In genomic region chr9:107491081-107492053, GRCh38 we compare ENCODE assay signal across 9 cellular contexts. TPM values are rescaled to one million over a fixed set of nuclear protein-coding genes. Genes with fewer than 3 reads are reported as not detected.
DNase-seq lines count a peak whose midpoint lies in the region; ATAC-seq and TF ChIP-seq lines count a peak whose summit lies in the region.
"Had no signal": no experiment of that assay in that cellular context is flagged by ENCODE, and none has a peak within 500 bp of the region (broad histone marks: within the 10 kb centered on the region; RNA-seq: fewer than 3 reads in every experiment).

No MANE protein-coding gene starts in this region.

- H3K27ac ChIP-seq in SK-N-MC (no peak overlapping the region), neural cell (ENCODE audit: low read length) (no peak overlapping the region)
- H3K27ac ChIP-seq: SJSA1 had no signal

- TF ChIP-seq CTCF in AG10803 (conservative IDR thresholded peaks at IDR 0.05; ENCODE audit: low read length) (no peak), foreskin fibroblast (IDR thresholded peaks at IDR 0.05; ENCODE audit: low read depth, low read length) (no peak), neural cell (IDR thresholded peaks at IDR 0.05; ENCODE audit: poor library complexity, severe bottlenecking) (no peak), GM10266 (IDR thresholded peaks at IDR 0.05; ENCODE audit: control insufficient read depth, insufficient read depth, low read depth, missing control alignments) (no peak), GM13977 (IDR thresholded peaks at IDR 0.05; ENCODE audit: extremely low read depth, insufficient read depth, missing control alignments) (no peak)

- no peaks in the 10 kb centered on the region for H3K9me2 ChIP-seq in neural cell (ENCODE audit: insufficient read depth, low read length)

- no peak for TF ChIP-seq RAD21 in neural cell (conservative IDR thresholded peaks at IDR 0.05)

- no peaks in the 10 kb centered on the region for H3F3A ChIP-seq in neural cell (ENCODE audit: insufficient read depth, low read length, poor library complexity, severe bottlenecking)

- H3K27me3 ChIP-seq in neural cell (ENCODE audit: insufficient read depth, low read depth, low read length) = peaks cover 57% of the 10 kb centered on the region
- H3K27me3 ChIP-seq: SJSA1 had no signal

- ATAC-seq in HG02623 (IDR thresholded peaks at IDR 0.05; ENCODE audit: unreplicated experiment) = no peak

- no peaks in the 10 kb centered on the region for H3K9me3 ChIP-seq in SK-N-MC (ENCODE audit: low read depth, low read length)
- H3K9me3 ChIP-seq in neural cell (ENCODE audit: low read length) = no peaks in the 10 kb centered on the region
- H3K9me3 ChIP-seq: SJSA1 had no signal

- H3K36me3 ChIP-seq in SK-N-MC (ENCODE audit: insufficient read depth, low read length) (no peaks in the 10 kb centered on the region), neural cell (ENCODE audit: insufficient read depth, low read length) (no peaks in the 10 kb centered on the region)
- H3K36me3 ChIP-seq: SJSA1 had no signal

- peak overlapping the region; percentile 13 for H3K4me3 ChIP-seq in AG10803 (ENCODE audit: low read length)
- H3K4me3 ChIP-seq in SK-N-MC = peak overlapping the region; percentile 43; the same call in 1 of the 2 replicates
- peak overlapping the region; percentile 59 to 72 for H3K4me3 ChIP-seq in foreskin fibroblast (ENCODE audit: low read depth in 1 of 2, low read length in 2 of 2)
- peak overlapping the region; percentile 83 for H3K4me3 ChIP-seq in neural cell (ENCODE audit: low read length)

- H4K20me1 ChIP-seq in neural cell (ENCODE audit: insufficient read depth) = no peaks in the 10 kb centered on the region

- DNase-seq in AG10803 (ENCODE audit: low read depth) (no peak), SK-N-MC (ENCODE audit: low read depth, low spot score) (no peak), foreskin fibroblast (peak in 1 of 2 donors; percentile 13), GM10266 (ENCODE audit: extremely low spot score) (no peak), GM13977 (ENCODE audit: low spot score) (no peak), hippocampal formation (lab: John Stamatoyannopoulos, UW) (no peak)

- no peaks in the 10 kb centered on the region for H3K79me2 ChIP-seq in neural cell (replicated peaks; ENCODE audit: insufficient read depth, low read length)

- no peak for TF ChIP-seq EP300 in neural cell (conservative IDR thresholded peaks at IDR 0.05; ENCODE audit: poor library complexity, severe bottlenecking)

- no peak overlapping the region for H2AFZ ChIP-seq in neural cell (ENCODE audit: low read depth, low read length)

- in situ Hi-C loops in GM13977 (cut with MboI; ENCODE audit: low pct_unique_long_range_greater_than_20kb, low sequenced_read_pairs, unreplicated experiment) = no loop called here

- H3K9ac ChIP-seq in SK-N-MC (ENCODE audit: insufficient read length) = no peak overlapping the region
- no peak overlapping the region for H3K9ac ChIP-seq in neural cell (ENCODE audit: low read length)

- no peak overlapping the region for H3K4me2 ChIP-seq in neural cell (ENCODE audit: low read length)

TF ChIP-seq in neural cell, 6 proteins besides CTCF, POLR2A, EP300 and RAD21:
- TF ChIP-seq MXI1 (conservative IDR thresholded peaks at IDR 0.05; ENCODE audit: poor library complexity, severe bottlenecking) (no peak), POLR2AphosphoS5 (IDR thresholded peaks at IDR 0.05) (no peak), TAF1 (IDR thresholded peaks at IDR 0.05; ENCODE audit: low read depth) (no peak), SMC3 (conservative IDR thresholded peaks at IDR 0.05; ENCODE audit: poor library complexity) (no peak), EZH2 (IDR thresholded peaks at IDR 0.05; ENCODE audit: borderline replicate concordance, insufficient read depth, low read length, poor library complexity, severe bottlenecking) (no peak), REST (IDR thresholded peaks at IDR 0.05; ENCODE audit: borderline replicate concordance) (no peak)
TF ChIP-seq in neural cell: peak in this region for 0.

RNA-seq across cellular contexts. Expression of gene KLF4, which starts 1.8 kb away (rescaled TPM):
- 0.92 and 1.4 TPM in 2 replicates for polyA plus RNA-seq in neural cell
- polyA minus RNA-seq in neural cell = 0.93 and 1.2 TPM in 2 replicates

Comparison
In these comparisons a context has a peak if more than half of its experiments do, and no peak if none do; other contexts are left out.
1. H3K4me3 ChIP-seq: peak in every context shown above with its lines; median percentile 83 in neural cell; 66 in foreskin fibroblast; 43 in SK-N-MC; 13 in AG10803.